Comparison of ENCODE assay signal across 8 cellular contexts in genomic region chr1:27001570-27002360, GRCh38. TPM values are rescaled to one million over a fixed set of nuclear protein-coding genes. Genes with fewer than 3 reads are reported as not detected.
DNase-seq lines count a peak whose midpoint lies in the region; ATAC-seq and TF ChIP-seq lines count a peak whose summit lies in the region.

No MANE protein-coding gene starts in this region.

- no peak overlapping the region for H3K4me3 ChIP-seq in body of pancreas
- no peak overlapping the region for H3K4me3 ChIP-seq in right lobe of liver
- no peak overlapping the region for H3K4me3 ChIP-seq in thyroid gland (replicated peaks in 1 of 3)

- H3K4me3 Mint-ChIP-seq in IgD-negative memory B cell, result peak overlapping the region in 3 of 4 donors; percentile 63 to 82 (median 73)

- H3K36me3 ChIP-seq in body of pancreas (replicated peaks in 1 of 2; ENCODE audit: insufficient read depth in 1 of 2, low read depth in 2 of 2) (no peaks in the 10 kb centered on the region), right lobe of liver (no peaks in the 10 kb centered on the region), thyroid gland (no peaks in the 10 kb centered on the region)

- H3K4me1 ChIP-seq in body of pancreas, result peaks cover 72% of the 10 kb centered on the region
- H3K4me1 ChIP-seq in right lobe of liver, result no peaks in the 10 kb centered on the region
- peaks cover 45 to 61% of the 10 kb centered on the region in 2 donors for H3K4me1 ChIP-seq in thyroid gland

- intact Hi-C loops in body of pancreas (cut with DNase I) (no loop called here), right lobe of liver (cut with DNase I) (no loop called here), thyroid gland (cut with DNase I) (no loop called here)

- peaks cover 16 to 22% (median 17%) of the 10 kb centered on the region in 3 donors for H3K4me1 Mint-ChIP-seq in IgD-negative memory B cell

- no peak for ATAC-seq in body of pancreas
- peak; percentile 45 to 72 (median 50) for ATAC-seq in right lobe of liver
- ATAC-seq in HG02840 (IDR thresholded peaks at IDR 0.05; ENCODE audit: low FRiP score, unreplicated experiment), result no peak
- ATAC-seq in GM21381 (IDR thresholded peaks at IDR 0.05; ENCODE audit: unreplicated experiment), result no peak
- ATAC-seq in GM19463 (IDR thresholded peaks at IDR 0.05; ENCODE audit: unreplicated experiment), result no peak

- WGBS in body of pancreas, 2 donors, result 53 to 71% methylated on average over 8 to 13 of the region's 13 CpGs
- 40% methylated on average over 7 of the region's 13 CpGs for WGBS in right lobe of liver (ENCODE audit: insufficient coverage, low coverage, low lambda C conversion rate, missing lambda C conversion rate)
- WGBS in thyroid gland, 2 donors, result 60 to 67% methylated on average over 13 of the region's 13 CpGs

- H3K27me3 ChIP-seq in body of pancreas (no peaks in the 10 kb centered on the region), right lobe of liver (no peaks in the 10 kb centered on the region), thyroid gland (no peaks in the 10 kb centered on the region)

- TF ChIP-seq CTCF in body of pancreas (IDR thresholded peaks at IDR 0.05), result no peak
- TF ChIP-seq CTCF in right lobe of liver (IDR thresholded peaks at IDR 0.05), result no peak
- TF ChIP-seq CTCF in thyroid gland (IDR thresholded peaks at IDR 0.05), result no peak

- H3K27ac Mint-ChIP-seq in IgD-negative memory B cell, result peak overlapping the region; percentile 59 to 85 (median 71)

- peak in 2 of 4 donors; percentile 29 to 70 for DNase-seq in body of pancreas
- peak; percentile 43 to 72 (median 50) for DNase-seq in right lobe of liver
- no peak for DNase-seq in thyroid gland
- DNase-seq in NCI-H526 treated with DMSO at 0.1 percent for 48 hours (lab: John Stamatoyannopoulos, UW), result no peak

- H3K9me3 ChIP-seq in body of pancreas, result no peaks in the 10 kb centered on the region
- no peaks in the 10 kb centered on the region for H3K9me3 ChIP-seq in right lobe of liver
- H3K9me3 ChIP-seq in thyroid gland, result no peaks in the 10 kb centered on the region

- H3K27me3 Mint-ChIP-seq in IgD-negative memory B cell, result peaks cover 3% of the 10 kb centered on the region

- H3K27ac ChIP-seq in body of pancreas (peak overlapping the region in 3 of 4 donors; percentile 24 to 85 (median 27)), right lobe of liver (no peak overlapping the region), thyroid gland (peak overlapping the region in 2 of 3 donors; percentile 18 to 23)

- H3K36me3 Mint-ChIP-seq in IgD-negative memory B cell, result no peaks in the 10 kb centered on the region

- no peaks in the 10 kb centered on the region for H3K9me3 Mint-ChIP-seq in IgD-negative memory B cell

- TF ChIP-seq POLR2A in body of pancreas (IDR thresholded peaks at IDR 0.05) (peak in 2 of 3 donors; percentile 7 to 16), right lobe of liver (IDR thresholded peaks at IDR 0.05) (no peak), thyroid gland (IDR thresholded peaks at IDR 0.05) (no peak)

RNA-seq across cellular contexts. Expression of gene TRNP1, which starts 8.3 kb away (rescaled TPM):
- polyA plus RNA-seq in IgD-negative memory B cell, result not detected
- total RNA-seq in body of pancreas (10 to 100 TPM; 17.1 to 32.6 TPM), right lobe of liver (10 to 100 TPM in 2 of 6 experiments, 1 to 10 TPM in 4; 2.0 to 24.8 (median 6.7) TPM), thyroid gland (1 to 10 TPM; 2.9 to 8.5 (median 6.5) TPM)

RNA-seq across cellular contexts. Expression of gene TENT5B, which starts 10.9 kb away (rescaled TPM):
- not detected for polyA plus RNA-seq in IgD-negative memory B cell
- total RNA-seq in body of pancreas (1 to 10 TPM; 2.6 to 3.9 TPM), right lobe of liver (under 1 TPM in 4 of 6 experiments, not detected in 2; 0.11 to 0.49 (median 0.29) TPM), thyroid gland (10 to 100 TPM in 3 of 4 donors, 1 to 10 TPM in 1; 4.7 to 21.0 (median 11.8) TPM)

RNA-seq across cellular contexts. Expression of gene KDF1, which starts 41.5 kb away (rescaled TPM):
- 2.9 TPM for polyA plus RNA-seq in IgD-negative memory B cell
- total RNA-seq in body of pancreas (10 to 100 TPM; 13.8 to 18.7 TPM), right lobe of liver (1 to 10 TPM; 1.1 to 4.1 (median 2.5) TPM), thyroid gland (10 to 100 TPM; 13.2 to 30.3 (median 22.6) TPM)

Comparison
In these comparisons a context has a peak if more than half of its experiments do, and no peak if none do; other contexts are left out.
1. ATAC-seq: peak in right lobe of liver (4 of 4); none in body of pancreas (single experiment), HG02840 (single experiment), GM21381 (single experiment) and GM19463 (single experiment).
2. DNase-seq: peak in right lobe of liver (3 of 3); none in thyroid gland (0 of 2) and NCI-H526 treated with DMSO at 0.1 percent for 48 hours (single experiment).
3. H3K27ac ChIP-seq: peak in body of pancreas (3 of 4) and thyroid gland (2 of 3); none in right lobe of liver (0 of 3).
4. POLR2A ChIP-seq: peak in body of pancreas (2 of 3); none in right lobe of liver (single experiment) and thyroid gland (0 of 2).